Comparison of ENCODE assay signal across 8 cellular contexts in the genomic region with DNA sequence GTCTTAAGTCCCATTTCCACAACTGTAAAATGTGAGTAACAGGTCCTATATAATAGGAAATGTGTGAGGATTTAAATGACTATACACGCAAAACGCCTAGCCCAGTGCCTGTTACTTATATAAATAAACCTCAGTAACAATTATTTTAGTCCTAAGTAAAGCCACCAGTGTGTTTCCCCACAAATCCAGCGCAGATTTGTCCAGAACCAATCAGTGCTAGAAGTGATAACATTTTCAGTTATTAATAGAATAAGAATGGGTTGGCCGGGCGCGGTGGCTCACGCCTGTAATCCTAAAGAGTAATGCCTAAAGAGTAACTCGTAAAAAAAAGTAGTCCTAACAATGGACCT. TPM values are rescaled to one million over a fixed set of nuclear protein-coding genes. Genes with fewer than 3 reads are reported as not detected.
A peak's percentile ranks its signal among the peaks of the same experiment; 100 is the strongest.
DNase-seq lines count a peak whose midpoint lies in the region; ATAC-seq and TF ChIP-seq lines count a peak whose summit lies in the region.

No MANE protein-coding gene starts in this region.

- intact Hi-C loops in gastrocnemius medialis (cut with DNase I; ENCODE audit: low total_unique reads) = loop anchor here (5.0 kb wide), 2 partner anchors 79 to 119 kb away; partner anchors contain the start of gene MGA

- peaks cover 1% of the 10 kb centered on the region for H3K4me1 ChIP-seq in foreskin keratinocyte
- H3K4me1 ChIP-seq in gastrocnemius medialis = peaks cover 8 to 10% of the 10 kb centered on the region in 2 donors

- H3K27me3 Mint-ChIP-seq in T-cell = no peaks in the 10 kb centered on the region

- ATAC-seq in GM19351 (IDR thresholded peaks at IDR 0.05; ENCODE audit: unreplicated experiment) = peak; percentile 16
- no peak for ATAC-seq in T-cell (replicated peaks in 1 of 4)
- peak; percentile 28 for ATAC-seq in foreskin keratinocyte
- ATAC-seq in gastrocnemius medialis = no peak
- no peak for ATAC-seq in GM19467 (IDR thresholded peaks at IDR 0.05; ENCODE audit: unreplicated experiment)

- TF ChIP-seq CTCF in foreskin keratinocyte (conservative IDR thresholded peaks at IDR 0.05) (no peak), gastrocnemius medialis (IDR thresholded peaks at IDR 0.05 in 4 of 5, conservative IDR thresholded peaks at IDR 0.05 in 1 of 5) (no peak)

- H3K27ac ChIP-seq in foreskin keratinocyte (peak overlapping the region; percentile 59), gastrocnemius medialis (peak overlapping the region; percentile 78 to 89 (median 86))

- CTCF ChIA-PET in T-cell (lab: Charles Lee) = interaction anchor here in 1 of 2 donors (2.6 kb wide), 1 partner anchor 14 kb away, joined by 21 read pairs; no protein-coding TSS in a partner anchor

- peaks cover 15 to 34% (median 17%) of the 10 kb centered on the region in 3 donors for H3K4me1 Mint-ChIP-seq in T-cell

- no peaks in the 10 kb centered on the region for H3K36me3 Mint-ChIP-seq in T-cell

- H3K27ac Mint-ChIP-seq in T-cell = peak overlapping the region; percentile 81 to 90

- H3K9me3 Mint-ChIP-seq in T-cell = no peaks in the 10 kb centered on the region

- H3K9me3 ChIP-seq in gastrocnemius medialis = no peaks in the 10 kb centered on the region

- in situ Hi-C loops in gastrocnemius medialis (cut with MboI; ENCODE audit: low sequenced_read_pairs in 4 of 4) = no loop called here

- DNase-seq in T-cell (no peak), foreskin keratinocyte (peak in 1 of 2 donors; percentile 12), gastrocnemius medialis (no peak), T1000 (lab: John Stamatoyannopoulos, UW) (no peak), NCI-H146 (lab: John Stamatoyannopoulos, UW) (no peak)
- DNase-seq in effector CD4-positive, alpha-beta T cell = no peak

- H3K27me3 ChIP-seq in foreskin keratinocyte (no peaks in the 10 kb centered on the region), gastrocnemius medialis (no peaks in the 10 kb centered on the region)

- no peak for TF ChIP-seq POLR2A in gastrocnemius medialis (IDR thresholded peaks at IDR 0.05)

- peak overlapping the region; percentile 69 to 96 (median 90) for H3K4me3 ChIP-seq in gastrocnemius medialis

- peak overlapping the region; percentile 92 to 94 (median 93) for H3K4me3 Mint-ChIP-seq in T-cell

- no peaks in the 10 kb centered on the region for H3K36me3 ChIP-seq in gastrocnemius medialis

- POLR2A ChIA-PET in T-cell (lab: Charles Lee) = interaction anchor here in 1 of 2 donors (0.5 kb wide), 1 partner anchor 626 kb away, joined by 6 read pairs; no protein-coding TSS in a partner anchor

RNA-seq across cellular contexts. Expression of gene RPAP1, which starts 0.6 kb away (rescaled TPM):
- 10 to 100 TPM; 33.5 to 57.8 (median 53.2) TPM for total RNA-seq in T-cell
- total RNA-seq in foreskin keratinocyte = 21.9 and 26.1 TPM in 2 replicates
- 17.7 and 20.8 TPM in 2 replicates for polyA plus RNA-seq in foreskin keratinocyte
- total RNA-seq in gastrocnemius medialis = 10 to 100 TPM; 17.8 to 73.2 (median 34.8) TPM

RNA-seq across cellular contexts. Expression of gene TYRO3, which starts 15.5 kb away (rescaled TPM):
- total RNA-seq in T-cell (1 to 10 TPM in 1 of 5 donors, under 1 TPM in 3, not detected in 1; 0.62 to 1.5 (median 0.78) TPM), foreskin keratinocyte (16.0 and 16.3 TPM in 2 replicates), gastrocnemius medialis (1 to 10 TPM; 1.6 to 4.4 (median 2.4) TPM)
- polyA plus RNA-seq in foreskin keratinocyte = 11.5 and 12.1 TPM in 2 replicates

RNA-seq across cellular contexts. Expression of gene LTK, which starts 29.9 kb away (rescaled TPM):
- total RNA-seq in T-cell (10 to 100 TPM in 1 of 5 donors, 1 to 10 TPM in 4; 2.0 to 14.3 (median 6.8) TPM), foreskin keratinocyte (not detected in 2 replicates), gastrocnemius medialis (under 1 TPM in 2 of 4 donors, not detected in 2; 0.34 to 0.68 TPM)
- polyA plus RNA-seq in foreskin keratinocyte = not detected in 2 replicates

RNA-seq across cellular contexts. Expression of gene ITPKA, which starts 49.8 kb away (rescaled TPM):
- total RNA-seq in T-cell (under 1 TPM in 1 of 5 donors, not detected in 4; 0.38 TPM), foreskin keratinocyte (0.44 and 0.71 TPM in 2 replicates), gastrocnemius medialis (10 to 100 TPM in 1 of 4 donors, 1 to 10 TPM in 2, under 1 TPM in 1; 0.75 to 12.4 (median 7.0) TPM)
- polyA plus RNA-seq in foreskin keratinocyte = 0.55 and 0.62 TPM in 2 replicates

Comparison
In these comparisons a context has a peak if more than half of its experiments do, and no peak if none do; other contexts are left out.
1. ATAC-seq: peak in GM19351 (single experiment) and foreskin keratinocyte (single experiment); none in T-cell (0 of 4), gastrocnemius medialis (0 of 2) and GM19467 (single experiment).